ENCODE assay signal across 8 cellular contexts in the genomic region with DNA sequence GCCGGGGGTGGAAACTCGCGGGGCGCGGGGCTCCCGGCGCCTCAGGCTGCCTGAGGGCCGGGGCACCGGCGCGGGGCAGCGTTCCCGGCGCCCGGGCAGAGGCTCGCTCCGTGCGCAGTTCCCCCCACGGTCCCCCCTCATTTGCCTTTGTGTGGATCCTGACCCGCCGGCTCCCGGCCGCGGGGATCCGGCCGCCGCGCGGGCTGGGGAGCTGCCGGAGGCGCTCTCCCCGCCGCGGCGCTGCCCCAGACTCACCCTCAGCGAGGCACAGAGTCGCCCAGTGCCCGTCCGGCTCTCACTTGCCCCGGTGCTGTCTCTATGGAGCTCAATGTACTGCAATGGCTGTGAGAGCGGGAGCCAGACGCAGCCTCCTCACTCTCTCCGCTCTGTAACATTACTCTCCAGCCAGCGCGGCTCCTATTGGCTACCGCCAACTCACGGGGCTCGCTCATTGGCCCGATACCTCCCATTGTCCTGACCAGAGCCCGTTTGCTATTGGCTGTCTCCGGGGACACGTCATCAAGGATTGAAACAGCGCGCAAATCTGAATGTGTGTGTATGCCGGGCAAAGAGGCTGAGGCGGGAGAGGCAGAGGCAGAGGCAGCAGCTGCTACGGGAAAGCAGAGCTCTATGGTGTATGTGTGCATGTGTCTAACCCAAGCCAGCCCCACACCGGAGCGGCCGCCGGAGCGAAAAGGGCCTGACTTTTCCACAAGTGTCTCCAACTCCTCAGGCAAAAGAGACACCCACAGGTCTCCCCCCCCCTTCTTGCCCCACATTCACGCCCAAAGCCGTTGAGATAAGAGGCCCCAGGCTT. TPM values are rescaled to one million over a fixed set of nuclear protein-coding genes. Genes with fewer than 3 reads are reported as not detected.
DNase-seq lines count a peak whose midpoint lies in the region; ATAC-seq, FAIRE-seq and TF ChIP-seq lines count a peak whose summit lies in the region.

A gene (minus strand): TSS at position 396 of the 817 bp plus-strand sequence. CDS start 2,256 bp downstream, outside the sequence.

- intact Hi-C loops in aorta (cut with DNase I): loop anchor here (5.0 to 10.0 kb wide), 6 partner anchors 121 to 611 kb away; a partner anchor contains a TSS

- H3K4me1 ChIP-seq in rectal smooth muscle tissue (ENCODE audit: control insufficient read depth, insufficient read depth, low read length) (peaks cover 15% of the 10 kb centered on the region), aorta (ENCODE audit: control insufficient read depth in 1 of 2, insufficient read depth in 2 of 2, low read length in 2 of 2) (peaks cover 0 to 1% of the 10 kb centered on the region in 2 donors)

- in situ Hi-C loops in astrocyte of the cerebellum (cut with HindIII; ENCODE audit: low sequenced_read_pairs): no loop called here

- peak within 1 kb of the TSS; percentile 76 for H3K9ac ChIP-seq in rectal smooth muscle tissue (ENCODE audit: low read length)

- H3K4me3 ChIP-seq in astrocyte of the cerebellum (ENCODE audit: low read depth, low read length): peak within 1 kb of the TSS; percentile 72
- peak within 1 kb of the TSS; percentile 71 for H3K4me3 ChIP-seq in rectal smooth muscle tissue (ENCODE audit: low read length)
- H3K4me3 ChIP-seq in aorta (ENCODE audit: low read length in 2 of 2): peak within 1 kb of the TSS; percentile 62 to 69

- TF ChIP-seq CTCF in astrocyte of the cerebellum (IDR thresholded peaks at IDR 0.05; ENCODE audit: low read depth, low read length, missing control alignments): no peak

- ATAC-seq in HG02981 (IDR thresholded peaks at IDR 0.05; ENCODE audit: unreplicated experiment) (peak; percentile 82), aorta (ENCODE audit: low FRiP score) (peak; percentile 98)

- WGBS in aorta, 2 donors: 0 to 1% methylated on average over 58 to 64 of the region's 64 CpGs

- DNase-seq in GM18507 (ENCODE audit: extremely low spot score, insufficient read length, low read depth): peak; percentile 94
- peak; percentile 87 for DNase-seq in NCI-H2029 treated with DMSO at 0.1 percent for 48 hours (lab: John Stamatoyannopoulos, UW)
- DNase-seq in T-helper 9 cell: peak; percentile 92
- peak; percentile 98 for DNase-seq in astrocyte of the cerebellum (ENCODE audit: low read depth)
- DNase-seq in hepatic stellate cell (ENCODE audit: low spot score): peak; percentile 98
- peak; percentile 99 for DNase-seq in aorta

- H3K27me3 ChIP-seq in rectal smooth muscle tissue (ENCODE audit: control insufficient read depth, insufficient read depth, low read length) (no peaks in the 10 kb centered on the region), aorta (ENCODE audit: control insufficient read depth in 1 of 2, insufficient read depth in 2 of 2, low read length in 1 of 2) (no peaks in the 10 kb centered on the region)

- H3K36me3 ChIP-seq in rectal smooth muscle tissue (ENCODE audit: control insufficient read depth, insufficient read depth, low read length) (peaks cover 2% of the 10 kb centered on the region), aorta (ENCODE audit: control insufficient read depth in 1 of 2, insufficient read depth in 2 of 2, low read length in 1 of 2) (no peaks in the 10 kb centered on the region)

- peak within 1 kb of the TSS; percentile 98 for H3K27ac ChIP-seq in rectal smooth muscle tissue (ENCODE audit: low read depth, low read length)
- H3K27ac ChIP-seq in aorta (ENCODE audit: low read depth in 1 of 2, low read length in 2 of 2): peak within 1 kb of the TSS; percentile 83 to 94

- peak; percentile 99 for FAIRE-seq in GM18507 (lab: Jason Lieb, UNC)

- no peaks in the 10 kb centered on the region for H3K9me3 ChIP-seq in aorta (ENCODE audit: control insufficient read depth, low read length)

RNA-seq across cellular contexts. Expression of the gene that starts here (rescaled TPM):
- total RNA-seq in aorta: 100 to 1,000 TPM; 213 to 235 TPM
- polyA plus RNA-seq in aorta: 100 to 1,000 TPM; 389 to 410 TPM

Comparison
In these comparisons a context has a peak if more than half of its experiments do, and no peak if none do; other contexts are left out.
1. Peak in every context shown above with its lines: DNase-seq, ATAC-seq, H3K4me3 ChIP-seq and H3K27ac ChIP-seq.